In the genomic region with DNA sequence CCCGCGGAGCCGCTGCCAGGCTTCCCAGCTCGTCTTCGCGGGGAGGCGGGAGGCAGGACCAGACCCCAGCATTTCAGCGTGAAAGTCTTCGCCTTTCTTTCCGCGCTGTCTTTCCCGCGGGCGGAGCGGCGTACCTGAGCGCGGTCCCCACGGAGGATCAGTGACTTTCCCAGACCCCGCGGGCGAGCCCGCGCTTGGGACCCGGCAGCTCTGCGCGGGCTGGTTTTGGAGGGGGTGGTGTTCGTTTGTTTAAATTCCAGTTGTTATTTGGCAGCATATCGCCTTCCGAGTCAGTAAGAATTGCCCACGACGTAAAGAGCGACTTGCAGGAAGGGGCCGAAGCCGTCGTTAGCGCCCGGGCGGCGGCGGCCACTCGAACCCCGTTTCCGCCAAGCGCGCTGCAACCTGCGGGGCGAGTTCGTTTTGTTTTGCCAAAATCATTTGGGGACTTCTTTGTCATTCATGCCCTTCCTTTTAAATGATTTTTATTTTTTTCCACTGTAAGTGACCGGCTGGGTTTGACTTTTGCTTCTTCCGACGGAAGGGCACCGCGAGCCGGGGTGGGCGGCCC, we compare ENCODE assay signal across 11 cellular contexts.
DNase-seq lines count a peak whose midpoint lies in the region; ATAC-seq and TF ChIP-seq lines count a peak whose summit lies in the region.
"Had no signal": no experiment of that assay in that cellular context is flagged by ENCODE, and none has a peak within 500 bp of the region (broad histone marks: within the 10 kb centered on the region; RNA-seq: fewer than 3 reads in every experiment).

No MANE protein-coding gene starts in this region.

- H3K4me3 ChIP-seq in AG10803 (ENCODE audit: low read length) (peak overlapping the region; percentile 26; the same call in 1 of the 2 replicates), MG63 (peak overlapping the region; percentile 17; the same call in 1 of the 2 replicates), ovary (peak overlapping the region; percentile 23), A673 (ENCODE audit: low read depth, low read length, poor library complexity, severe bottlenecking) (no peak overlapping the region)

- BruUV-seq in A673 (replicated peaks; lab: Mats Ljungman, UMichigan): no TSS peak

- ATAC-seq in effector memory CD8-positive, alpha-beta T cell (replicated peaks): peak; percentile 45
- ATAC-seq in GM18858 (IDR thresholded peaks at IDR 0.05; ENCODE audit: unreplicated experiment) (no peak), HG03442 (IDR thresholded peaks at IDR 0.05; ENCODE audit: unreplicated experiment) (no peak)

- peaks cover 41 to 66% of the 10 kb centered on the region in 2 donors for H3K27me3 Mint-ChIP-seq in effector memory CD8-positive, alpha-beta T cell

- TF ChIP-seq CTCF in AG10803 (conservative IDR thresholded peaks at IDR 0.05; ENCODE audit: low read length) (no peak), ovary (IDR thresholded peaks at IDR 0.05) (no peak), A673 (conservative IDR thresholded peaks at IDR 0.05; ENCODE audit: low read depth, low read length) (no peak)

- H3K9me3 ChIP-seq in MG63 (no peaks in the 10 kb centered on the region), ovary (no peaks in the 10 kb centered on the region), A673 (ENCODE audit: low read depth, low read length, poor library complexity, severe bottlenecking) (no peaks in the 10 kb centered on the region)

- POLR2A ChIA-PET in A673 (lab: Charles Lee; ENCODE audit: low non-redundant PET): no interaction called here

- DNase-seq in AG10803 (ENCODE audit: low read depth) (no peak), MG63 (no peak), ovary (no peak), A673 (ENCODE audit: low spot score) (no peak), occipital lobe (lab: John Stamatoyannopoulos, UW) (no peak)
- peak in 1 of 3 experiments; percentile 9 for DNase-seq in effector memory CD8-positive, alpha-beta T cell
- DNase-seq: activated CD4-positive, CD25-positive, alpha-beta regulatory T cell treated with anti-CD3 and anti-CD28 coated beads, Interleukin-2, amount 50 U/mL, for 72 hours; HFFc6; NCI-H2029 treated with DMSO at 0.1 percent for 48 hours had no signal

- no peaks in the 10 kb centered on the region for H3K9me3 Mint-ChIP-seq in effector memory CD8-positive, alpha-beta T cell

- intact Hi-C loops in ovary (cut with DNase I): no loop called here
- intact Hi-C loops in A673 (cut with micrococcal nuclease; ENCODE audit: unreplicated experiment): no loop called here

- H3K36me3 Mint-ChIP-seq in effector memory CD8-positive, alpha-beta T cell (ENCODE audit: insufficient read depth): peaks cover 4% of the 10 kb centered on the region

- peaks cover 10 to 15% of the 10 kb centered on the region in 2 donors for H3K4me1 Mint-ChIP-seq in effector memory CD8-positive, alpha-beta T cell (ENCODE audit: low read depth in 2 of 2)

- H3K36me3 ChIP-seq in MG63 (no peaks in the 10 kb centered on the region), ovary (no peaks in the 10 kb centered on the region), A673 (ENCODE audit: insufficient read depth, low read length, poor library complexity, severe bottlenecking) (no peaks in the 10 kb centered on the region)

- H3K27ac Mint-ChIP-seq in effector memory CD8-positive, alpha-beta T cell: peak overlapping the region in 1 of 2 donors; percentile 52
- H3K27ac Mint-ChIP-seq: HFFc6 had no signal

- no peak for TF ChIP-seq EP300 in ovary (IDR thresholded peaks at IDR 0.05)

- WGBS in ovary, 3 donors: 3 to 5% (median 4%) methylated on average over 52 to 56 of the region's 56 CpGs

- H3K27ac ChIP-seq in ovary (no peak overlapping the region), A673 (ENCODE audit: low read depth, low read length, poor library complexity, severe bottlenecking) (no peak overlapping the region)

- CTCF ChIA-PET in A673 (lab: Charles Lee): no interaction called here

- H3K27me3 ChIP-seq in MG63 (no peaks in the 10 kb centered on the region), ovary (peaks cover 5% of the 10 kb centered on the region), A673 (replicated peaks; ENCODE audit: insufficient read depth, low read depth, low read length, poor library complexity) (no peaks in the 10 kb centered on the region)

- H3K4me1 ChIP-seq in ovary (ENCODE audit: insufficient read depth) (peaks cover 4% of the 10 kb centered on the region), A673 (ENCODE audit: insufficient read depth, low read length, poor library complexity, severe bottlenecking) (no peaks in the 10 kb centered on the region)

- H3K4me3 Mint-ChIP-seq in effector memory CD8-positive, alpha-beta T cell: peak overlapping the region; percentile 77 to 89

- TF ChIP-seq POLR2A in ovary (IDR thresholded peaks at IDR 0.05): no peak
